In genomic region chr11:66728760-66729385, GRCh38 we compare ENCODE assay signal across 1 cellular context.
A peak's percentile ranks its signal among the peaks of the same experiment; 100 is the strongest.
TF ChIP-seq lines count a peak whose summit lies in the region.

Gene SPTBN2, minus strand, starts transcription at chr11:66729216. Its CDS starts 7,976 bp downstream, at chr11:66721240.

TF ChIP-seq in HepG2, 621 proteins besides CTCF, POLR2A, EP300 and RAD21 (continued from another document):
- 0 out of 2 replicates have a peak, but pooled peaks have one; percentile 35 for TF ChIP-seq ZNF687 (CRISPR knock-in tag; IDR thresholded peaks at IDR 0.05)
- TF ChIP-seq ZNF777 (CRISPR knock-in tag; IDR thresholded peaks at IDR 0.05) = peak; percentile 45; the same call in 1 of the 2 replicates
- peak; percentile 51 for TF ChIP-seq ZNF407 (CRISPR knock-in tag; IDR thresholded peaks at IDR 0.05; ENCODE audit: not compliant biosample characterization)
- peak; percentile 36 for TF ChIP-seq ZNF883 (CRISPR knock-in tag; IDR thresholded peaks at IDR 0.05; ENCODE audit: not compliant biosample characterization)
- 0 out of 2 replicates have a peak, but pooled peaks have one; percentile 23 for TF ChIP-seq MTF2 (CRISPR knock-in tag; IDR thresholded peaks at IDR 0.05; ENCODE audit: borderline replicate concordance)
- no peak for TF ChIP-seq SKIL (CRISPR knock-in tag; IDR thresholded peaks at IDR 0.05; ENCODE audit: borderline replicate concordance)
